Comparison of ENCODE assay signal across 30 cellular contexts in genomic region chr18:8831531-8831930, GRCh38.
"Had no signal": no experiment of that assay in that cellular context is flagged by ENCODE, and none has a peak within 500 bp of the region (broad histone marks: within the 10 kb centered on the region; RNA-seq: fewer than 3 reads in every experiment).

No MANE protein-coding gene starts in this region.

- H3K4me3 ChIP-seq: adrenal gland, SJCRH30, SK-N-MC had no signal

- H3K9ac ChIP-seq: KMS-11 had no signal

- H3K27ac ChIP-seq: adrenal gland, brain microvascular endothelial cell, KMS-11, SJCRH30, SK-N-MC had no signal

- DNase-seq: activated CD4-positive, alpha-beta memory T cell treated with anti-CD3 and anti-CD28 coated beads for 36 hours; activated CD4-positive, alpha-beta T cell treated with anti-CD3 and anti-CD28 coated beads for 36 hours; activated CD4-positive, alpha-beta T cell treated with anti-CD3 and anti-CD28 coated beads, Interleukin-2, amount 50 U/mL, for 1 hour; activated CD8-positive, alpha-beta memory T cell treated with anti-CD3 and anti-CD28 coated beads, Interleukin-2, amount 50 U/mL, for 4 hours; activated gamma-delta T cell treated with Interleukin-2 at 50 U/mL for 16 hours; activated naive CD4-positive, alpha-beta T cell treated with anti-CD3 and anti-CD28 coated beads for 36 hours; activated T-cell treated with anti-CD3 and anti-CD28 coated beads for 4 hours; activated T-cell treated with anti-CD3 and anti-CD28 coated beads, Interleukin-2, amount 50 U/mL, for 4 hours; adrenal gland; anterior cingulate cortex; brain microvascular endothelial cell; MM.1S; MV-4-11; NCI-H1092 treated with DMSO at 0.1 percent for 48 hours; NCI-H1417; NCI-H146; NCI-H187; NCI-H2029 treated with DMSO at 0.1 percent for 48 hours; NCI-H2107; NCI-H2171 treated with DMSO at 0.1 percent for 48 hours; NCI-H2227 treated with DMSO at 0.1 percent for 48 hours; NCI-H446; NCI-H510A treated with DMSO at 0.1 percent for 48 hours; SHP77; SJCRH30 had no signal

- ATAC-seq: activated CD4-positive, alpha-beta T cell treated with anti-CD3 and anti-CD28 coated beads for 36 hours; activated CD4-positive, CD25-positive, alpha-beta regulatory T cell treated with anti-CD3 and anti-CD28 coated beads, Interleukin-2, amount 50 U/mL, for 24 hours; activated naive CD4-positive, alpha-beta T cell treated with anti-CD3 and anti-CD28 coated beads, Interleukin-2, amount 50 U/mL, for 72 hours; activated T-cell treated with anti-CD3 and anti-CD28 coated beads, Interleukin-2, amount 50 U/mL, for 4 hours; Panc1 had no signal

- H3K9me3 ChIP-seq: adrenal gland, SJCRH30 had no signal

- H3K27me3 ChIP-seq: adrenal gland, brain microvascular endothelial cell, SJCRH30 had no signal

- H3K4me1 ChIP-seq: adrenal gland, SJCRH30 had no signal

- H3K4me2 ChIP-seq: KMS-11 had no signal

- H3K36me3 ChIP-seq: adrenal gland, SJCRH30 had no signal
